Comparison of ENCODE assay signal across 9 cellular contexts in genomic region chr4:77959566-77960338, GRCh38.
DNase-seq lines count a peak whose midpoint lies in the region; ATAC-seq and TF ChIP-seq lines count a peak whose summit lies in the region.
"Had no signal": no experiment of that assay in that cellular context is flagged by ENCODE, and none has a peak within 500 bp of the region (broad histone marks: within the 10 kb centered on the region; RNA-seq: fewer than 3 reads in every experiment).

No MANE protein-coding gene starts in this region.

- DNase-seq in CD4-positive, CD25-positive, alpha-beta regulatory T cell = peak in 2 of 3 donors; percentile 21 to 64
- DNase-seq in HCEC 1CT (peak; percentile 22), NCI-H2171 treated with DMSO at 0.1 percent for 48 hours (lab: John Stamatoyannopoulos, UW) (peak; percentile 69), astrocyte of the cerebellum (ENCODE audit: low read depth) (peak; percentile 51), iris pigment epithelial cell (ENCODE audit: low read depth) (peak; percentile 61), transverse colon (no peak), T-helper 17 cell (no peak)

- TF ChIP-seq CTCF in astrocyte of the cerebellum (IDR thresholded peaks at IDR 0.05; ENCODE audit: low read depth, low read length, missing control alignments) = peak; percentile 37
- TF ChIP-seq CTCF in transverse colon (IDR thresholded peaks at IDR 0.05) = peak; percentile 50 to 65 (median 61)

- no peak for TF ChIP-seq POLR2A in transverse colon (IDR thresholded peaks at IDR 0.05)

- no peak overlapping the region for H3K27ac Mint-ChIP-seq in CD4-positive, CD25-positive, alpha-beta regulatory T cell
- H3K27ac Mint-ChIP-seq in T-helper 17 cell = no peak overlapping the region
- H3K27ac Mint-ChIP-seq: naive thymus-derived CD8-positive, alpha-beta T cell had no signal

- no peaks in the 10 kb centered on the region for H3K9me3 Mint-ChIP-seq in CD4-positive, CD25-positive, alpha-beta regulatory T cell
- H3K9me3 Mint-ChIP-seq: naive thymus-derived CD8-positive, alpha-beta T cell had no signal

- no peak overlapping the region for H3K4me3 ChIP-seq in CD4-positive, CD25-positive, alpha-beta regulatory T cell (ENCODE audit: low read depth, low read length)
- no peak overlapping the region for H3K4me3 ChIP-seq in astrocyte of the cerebellum (ENCODE audit: low read depth, low read length)
- no peak overlapping the region for H3K4me3 ChIP-seq in transverse colon

- ATAC-seq in CD4-positive, CD25-positive, alpha-beta regulatory T cell (ENCODE audit: low read depth in 2 of 2) = no peak
- no peak for ATAC-seq in T-helper 17 cell
- ATAC-seq in HG02884 (IDR thresholded peaks at IDR 0.05; ENCODE audit: unreplicated experiment) = no peak
- ATAC-seq: naive thymus-derived CD8-positive, alpha-beta T cell had no signal

- in situ Hi-C loops in astrocyte of the cerebellum (cut with HindIII; ENCODE audit: low sequenced_read_pairs) = no loop called here
- in situ Hi-C loops in transverse colon (cut with MboI; ENCODE audit: low pct_ligation_motif_present in 1 of 4, low pct_unique_long_range_greater_than_20kb in 1 of 4, low sequenced_read_pairs in 3 of 4) = loop anchor here (10.0 to 25.0 kb wide), 3 partner anchors 553 to 903 kb away; no protein-coding TSS in a partner anchor

- peaks cover 2% of the 10 kb centered on the region for H3K36me3 ChIP-seq in CD4-positive, CD25-positive, alpha-beta regulatory T cell (ENCODE audit: control insufficient read depth, insufficient read depth, low read length)
- no peaks in the 10 kb centered on the region for H3K36me3 ChIP-seq in transverse colon

- H3K27me3 ChIP-seq in CD4-positive, CD25-positive, alpha-beta regulatory T cell (ENCODE audit: control insufficient read depth, insufficient read depth, low read length) = no peaks in the 10 kb centered on the region
- H3K27me3 ChIP-seq in transverse colon = no peaks in the 10 kb centered on the region

- H3K27ac ChIP-seq in CD4-positive, CD25-positive, alpha-beta regulatory T cell (ENCODE audit: insufficient read depth, low read length, poor library complexity, severe bottlenecking) = no peak overlapping the region
- no peak overlapping the region for H3K27ac ChIP-seq in transverse colon

- H3K9me3 ChIP-seq in CD4-positive, CD25-positive, alpha-beta regulatory T cell (ENCODE audit: control insufficient read depth in 2 of 2, low read length in 2 of 2) = no peaks in the 10 kb centered on the region
- H3K9me3 ChIP-seq in transverse colon (no peaks in the 10 kb centered on the region), T-helper 17 cell (ENCODE audit: control insufficient read depth, low read length, poor library complexity, severe bottlenecking) (no peaks in the 10 kb centered on the region)

- H3K36me3 Mint-ChIP-seq in CD4-positive, CD25-positive, alpha-beta regulatory T cell = peaks cover 5% of the 10 kb centered on the region
- peaks cover 3% of the 10 kb centered on the region for H3K36me3 Mint-ChIP-seq in T-helper 17 cell (ENCODE audit: low read depth)

- no peak overlapping the region for H3K4me3 Mint-ChIP-seq in CD4-positive, CD25-positive, alpha-beta regulatory T cell
- H3K4me3 Mint-ChIP-seq in T-helper 17 cell = no peak overlapping the region
- H3K4me3 Mint-ChIP-seq: naive thymus-derived CD8-positive, alpha-beta T cell had no signal

- H3K4me1 Mint-ChIP-seq in CD4-positive, CD25-positive, alpha-beta regulatory T cell = peaks cover 0 to 4% (median 2%) of the 10 kb centered on the region in 4 donors
- peaks cover 4% of the 10 kb centered on the region for H3K4me1 Mint-ChIP-seq in T-helper 17 cell

- H3K27me3 Mint-ChIP-seq in CD4-positive, CD25-positive, alpha-beta regulatory T cell = peaks cover 4% of the 10 kb centered on the region
- H3K27me3 Mint-ChIP-seq in T-helper 17 cell = no peaks in the 10 kb centered on the region
- H3K27me3 Mint-ChIP-seq: naive thymus-derived CD8-positive, alpha-beta T cell had no signal

- H3K4me1 ChIP-seq in CD4-positive, CD25-positive, alpha-beta regulatory T cell (ENCODE audit: control insufficient read depth, insufficient read depth, low read length, poor library complexity, severe bottlenecking) = no peaks in the 10 kb centered on the region
- peaks cover 0 to 4% (median 0%) of the 10 kb centered on the region in 4 donors for H3K4me1 ChIP-seq in transverse colon

- intact Hi-C loops in transverse colon (cut with DNase I; ENCODE audit: low total_unique reads) = no loop called here

- 53 to 55% methylated on average over 6 of the region's 6 CpGs for WGBS in transverse colon (ENCODE audit: low coverage in 1 of 2), 2 donors

- no peak for TF ChIP-seq EP300 in transverse colon (IDR thresholded peaks at IDR 0.05; ENCODE audit: low read depth)

Comparison
In these comparisons a context has a peak if more than half of its experiments do, and no peak if none do; other contexts are left out.
1. DNase-seq: peak in CD4-positive, CD25-positive, alpha-beta regulatory T cell (2 of 3), HCEC 1CT (single experiment), NCI-H2171 treated with DMSO at 0.1 percent for 48 hours (single experiment), astrocyte of the cerebellum (single experiment) and iris pigment epithelial cell (single experiment); none in transverse colon (single experiment) and T-helper 17 cell (0 of 3).